In the genomic region with DNA sequence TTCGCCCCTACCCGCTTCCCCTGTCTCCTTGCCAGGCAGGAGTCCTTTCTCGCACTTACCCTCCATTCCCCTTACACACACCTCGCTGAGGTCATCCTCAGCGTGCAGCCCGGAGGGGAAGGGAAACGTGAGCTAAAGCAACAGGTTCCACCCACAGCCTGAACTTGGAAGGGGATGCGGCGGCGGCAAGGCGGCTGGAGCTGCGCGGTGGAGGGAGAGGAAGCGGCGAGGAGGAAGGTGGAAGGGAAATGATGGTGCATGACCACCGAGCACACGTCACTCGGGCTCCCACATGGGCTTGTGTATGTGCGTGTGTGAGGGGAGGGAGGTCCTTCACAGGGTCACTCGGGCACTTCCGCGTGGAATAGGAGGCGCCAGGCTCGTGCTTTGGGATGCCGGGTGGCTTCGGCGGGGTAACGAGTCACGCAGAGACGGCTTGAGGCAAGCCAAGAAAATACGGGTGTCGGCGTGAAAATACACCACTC, we compare ENCODE assay signal across 8 cellular contexts.
A peak's percentile ranks its signal among the peaks of the same experiment; 100 is the strongest.
DNase-seq lines count a peak whose midpoint lies in the region; ATAC-seq, FAIRE-seq and TF ChIP-seq lines count a peak whose summit lies in the region.

No MANE protein-coding gene starts in this region.

- POLR2A ChIA-PET in CD8-positive, alpha-beta memory T cell (lab: Charles Lee), result no interaction called here
- POLR2A ChIA-PET in PC-9 (lab: Charles Lee; ENCODE audit: unreplicated experiment), result interaction anchor here (0.5 to 1.1 kb wide), 7 partner anchors 24 to 381 kb away, joined by 3 to 14 read pairs (median 7); no protein-coding TSS in a partner anchor

- no peak overlapping the region for H3K4me3 ChIP-seq in CD8-positive, alpha-beta memory T cell (ENCODE audit: low read length)
- H3K4me3 ChIP-seq in PC-9 (peak overlapping the region; percentile 61), cardiac fibroblast (replicated peaks in 1 of 2; ENCODE audit: low read depth in 2 of 2, low read length in 2 of 2) (peak overlapping the region; percentile 79 to 86), small intestine (ENCODE audit: low read depth in 1 of 2, low read length in 2 of 2) (peak overlapping the region; percentile 0 to 64)

- FAIRE-seq in small intestine (lab: Jason Lieb, UNC), result no peak

- H3K4me1 ChIP-seq in CD8-positive, alpha-beta memory T cell (ENCODE audit: insufficient read depth, low read length), result no peaks in the 10 kb centered on the region
- peaks cover 42% of the 10 kb centered on the region for H3K4me1 ChIP-seq in PC-9 (replicated peaks; ENCODE audit: insufficient read depth)
- peaks cover 0 to 4% of the 10 kb centered on the region in 2 donors for H3K4me1 ChIP-seq in small intestine (ENCODE audit: control insufficient read depth in 2 of 2, insufficient read depth in 1 of 2, low read depth in 1 of 2, low read length in 1 of 2)

- TF ChIP-seq CTCF in PC-9 (conservative IDR thresholded peaks at IDR 0.05), result no peak
- no peak for TF ChIP-seq CTCF in cardiac fibroblast (IDR thresholded peaks at IDR 0.05; ENCODE audit: low read depth, low read length)

- peak overlapping the region; percentile 60 for H2AFZ ChIP-seq in PC-9

- no peaks in the 10 kb centered on the region for H3K36me3 ChIP-seq in CD8-positive, alpha-beta memory T cell (ENCODE audit: insufficient read depth, low read length)
- no peaks in the 10 kb centered on the region for H3K36me3 ChIP-seq in PC-9 (ENCODE audit: low read depth)
- H3K36me3 ChIP-seq in small intestine (ENCODE audit: control insufficient read depth in 2 of 2, insufficient read depth in 2 of 2, low read length in 2 of 2), result no peaks in the 10 kb centered on the region

- TSS peak; percentile 46 for BruUV-seq in PC-9 (replicated peaks; lab: Mats Ljungman, UMichigan)

- no peaks in the 10 kb centered on the region for H3K9me2 ChIP-seq in PC-9 (ENCODE audit: insufficient read depth)

- intact Hi-C loops in PC-9 (cut with micrococcal nuclease; ENCODE audit: unreplicated experiment), result loop anchor here (1.0 to 10.0 kb wide), 4 partner anchors 42 to 598 kb away; no protein-coding TSS in a partner anchor

- 2 to 3% (median 3%) methylated on average over 32 to 33 of the region's 33 CpGs for WGBS in small intestine, 3 donors

- CTCF ChIA-PET in CD8-positive, alpha-beta memory T cell (lab: Charles Lee), result no interaction called here
- CTCF ChIA-PET in PC-9 (lab: Charles Lee), result interaction anchor here (0.6 to 0.9 kb wide), 2 partner anchors 123 to 225 kb away, joined by 3 read pairs; partner anchors contain the start of gene IL12A

- H3K9me3 ChIP-seq in CD8-positive, alpha-beta memory T cell (ENCODE audit: low read length), result no peaks in the 10 kb centered on the region
- H3K9me3 ChIP-seq in PC-9 (ENCODE audit: insufficient read depth, low read depth), result 0 out of 2 replicates have a peak, but pooled peaks cover 5% of the 10 kb centered on the region
- H3K9me3 ChIP-seq in small intestine (ENCODE audit: control insufficient read depth, low read depth), result no peaks in the 10 kb centered on the region

- H3K27me3 ChIP-seq in CD8-positive, alpha-beta memory T cell (ENCODE audit: insufficient read depth, low read length, poor library complexity, severe bottlenecking), result peaks cover 13% of the 10 kb centered on the region
- H3K27me3 ChIP-seq in PC-9 (ENCODE audit: insufficient read depth, low read depth) (no peaks in the 10 kb centered on the region), small intestine (ENCODE audit: control insufficient read depth in 2 of 2, insufficient read depth in 2 of 2, low read length in 2 of 2) (peaks cover 3 to 10% of the 10 kb centered on the region in 2 donors)

- H3K4me2 ChIP-seq in PC-9, result peak overlapping the region; percentile 90

- H4K20me1 ChIP-seq in PC-9 (ENCODE audit: insufficient read depth), result no peaks in the 10 kb centered on the region

- H3K36me3 Mint-ChIP-seq in CD8-positive, alpha-beta memory T cell, result peaks cover 0 to 6% (median 0%) of the 10 kb centered on the region in 3 donors

- H3K27ac Mint-ChIP-seq in CD8-positive, alpha-beta memory T cell, result peak overlapping the region in 2 of 8 donors; percentile 17 to 75

- H3K9me3 Mint-ChIP-seq in CD8-positive, alpha-beta memory T cell, result peaks cover 0 to 8% (median 0%) of the 10 kb centered on the region in 5 donors

- peaks cover 35% of the 10 kb centered on the region for H3F3A ChIP-seq in PC-9 (ENCODE audit: insufficient read depth, low read depth)

- peak overlapping the region; percentile 38 to 75 (median 61) for H3K4me3 Mint-ChIP-seq in CD8-positive, alpha-beta memory T cell

- ATAC-seq in GM19025 (IDR thresholded peaks at IDR 0.05; ENCODE audit: low read depth, unreplicated experiment) (peak; percentile 11), HG03196 (IDR thresholded peaks at IDR 0.05; ENCODE audit: unreplicated experiment) (peak; percentile 28)

- no peak overlapping the region for H3K27ac ChIP-seq in CD8-positive, alpha-beta memory T cell (ENCODE audit: low read depth, low read length)
- H3K27ac ChIP-seq in PC-9, result peak overlapping the region; percentile 62
- H3K27ac ChIP-seq in small intestine (ENCODE audit: low read depth in 1 of 2, low read length in 1 of 2), result peak overlapping the region; percentile 14 to 95

- H3K79me2 ChIP-seq in PC-9 (ENCODE audit: low read depth), result peaks cover 23% of the 10 kb centered on the region

- H3K27me3 Mint-ChIP-seq in CD8-positive, alpha-beta memory T cell, result peaks cover 42 to 63% of the 10 kb centered on the region in 2 donors

- peak in 1 of 5 donors; percentile 5 for DNase-seq in CD8-positive, alpha-beta memory T cell
- DNase-seq in PC-9 (peak; percentile 77 to 79), cardiac fibroblast (ENCODE audit: low read depth in 2 of 2) (peak; percentile 85 to 88), iris pigment epithelial cell (ENCODE audit: low read depth) (peak; percentile 89), small intestine (peak; percentile 12), middle frontal gyrus (ENCODE audit: extremely low spot score, low spot score) (no peak)

- peaks cover 12 to 16% (median 14%) of the 10 kb centered on the region in 3 donors for H3K4me1 Mint-ChIP-seq in CD8-positive, alpha-beta memory T cell
